In the genomic region with DNA sequence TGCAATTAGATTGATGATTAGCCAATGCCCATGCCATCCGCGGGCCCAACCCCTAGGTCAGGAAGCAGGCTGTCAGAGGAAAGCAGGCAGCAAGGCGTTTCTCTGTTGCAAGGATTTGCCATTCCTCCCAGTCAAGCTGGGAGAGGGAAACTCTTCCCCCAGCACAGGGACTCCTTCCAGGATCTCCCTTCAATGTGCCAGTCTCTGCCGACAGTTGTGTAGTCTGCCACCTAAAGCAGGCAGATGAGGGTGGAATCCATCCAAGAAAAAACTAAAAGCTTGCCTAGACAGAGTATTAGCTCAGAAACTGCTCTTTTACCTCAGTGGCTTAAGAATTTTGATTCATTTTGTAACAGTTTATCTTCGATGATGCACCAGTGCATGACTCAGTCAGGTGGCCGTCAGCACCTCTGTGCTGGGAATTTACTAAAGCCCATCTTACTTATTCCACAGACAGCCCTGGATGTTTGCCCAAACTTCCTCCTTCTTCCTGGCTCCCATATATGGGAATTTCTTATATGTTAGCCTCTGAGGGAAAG, we compare ENCODE assay signal across 12 cellular contexts.
DNase-seq lines count a peak whose midpoint lies in the region; TF ChIP-seq lines count a peak whose summit lies in the region.
"Had no signal": no experiment of that assay in that cellular context is flagged by ENCODE, and none has a peak within 500 bp of the region (broad histone marks: within the 10 kb centered on the region; RNA-seq: fewer than 3 reads in every experiment).

No MANE protein-coding gene starts in this region.

- no peak for TF ChIP-seq CTCF in RWPE1 (conservative IDR thresholded peaks at IDR 0.05; ENCODE audit: low read depth)
- no peak for TF ChIP-seq CTCF in esophagus muscularis mucosa (IDR thresholded peaks at IDR 0.05)
- no peak for TF ChIP-seq CTCF in retinal pigment epithelial cell (conservative IDR thresholded peaks at IDR 0.05; ENCODE audit: low read depth, low read length)

- in situ Hi-C loops in GM23248 (cut with MboI): no loop called here

- peak overlapping the region; percentile 36 for H3K27ac ChIP-seq in GM23248
- peak overlapping the region; percentile 86 for H3K27ac ChIP-seq in RWPE1
- peak overlapping the region in 3 of 4 donors; percentile 29 to 58 (median 30) for H3K27ac ChIP-seq in esophagus muscularis mucosa (replicated peaks in 1 of 4)
- H3K27ac ChIP-seq: testis had no signal

- peaks cover 47% of the 10 kb centered on the region for H3K4me1 ChIP-seq in GM23248 (ENCODE audit: insufficient read depth)
- peaks cover 3 to 46% (median 27%) of the 10 kb centered on the region in 4 donors for H3K4me1 ChIP-seq in esophagus muscularis mucosa
- H3K4me1 ChIP-seq: testis had no signal

- peak overlapping the region; percentile 6 for H3K4me2 ChIP-seq in GM23248 (ENCODE audit: unreplicated experiment)

- H3K4me3 ChIP-seq in GM23248 (no peak overlapping the region), esophagus muscularis mucosa (no peak overlapping the region), retinal pigment epithelial cell (ENCODE audit: low read length) (no peak overlapping the region)
- H3K4me3 ChIP-seq: testis had no signal

- no peak overlapping the region for H2AFZ ChIP-seq in GM23248

- POLR2A ChIA-PET in RWPE1 (lab: Yijun Ruan, JAX; ENCODE audit: low non-redundant PET): no interaction called here

- no peaks in the 10 kb centered on the region for H3K36me3 ChIP-seq in GM23248 (ENCODE audit: low read depth)
- H3K36me3 ChIP-seq in esophagus muscularis mucosa: no peaks in the 10 kb centered on the region

- H3K9me3 ChIP-seq in GM23248 (ENCODE audit: low read depth) (no peaks in the 10 kb centered on the region), esophagus muscularis mucosa (no peaks in the 10 kb centered on the region)
- H3K9me3 ChIP-seq: testis had no signal

- no peak for TF ChIP-seq POLR2A in esophagus muscularis mucosa (IDR thresholded peaks at IDR 0.05; ENCODE audit: low read depth)

- no peaks in the 10 kb centered on the region for H3K27me3 ChIP-seq in GM23248 (replicated peaks; ENCODE audit: insufficient read depth)
- H3K27me3 ChIP-seq in esophagus muscularis mucosa: no peaks in the 10 kb centered on the region
- H3K27me3 ChIP-seq: testis had no signal

- H4K20me1 ChIP-seq in GM23248 (ENCODE audit: insufficient read depth): no peaks in the 10 kb centered on the region

- CTCF ChIA-PET in RWPE1 (lab: Yijun Ruan, JAX): interaction anchor here (0.7 kb wide), 1 partner anchor 515 kb away, joined by 4 read pairs; no protein-coding TSS in a partner anchor

- no peak overlapping the region for H3K9ac ChIP-seq in GM23248

- DNase-seq in GM23248 (peak; percentile 71), RWPE1 (ENCODE audit: low spot score) (peak; percentile 81), esophagus muscularis mucosa (ENCODE audit: extremely low spot score) (no peak), retinal pigment epithelial cell (ENCODE audit: low read depth) (peak; percentile 59)
- no peak for DNase-seq in activated T-cell treated with anti-CD3 and anti-CD28 coated beads, Interleukin-2, amount 50 U/mL, for 1 hour
- no peak for DNase-seq in activated naive CD4-positive, alpha-beta T cell treated with Interleukin-2 at 50 U/mL for 16 hours
- DNase-seq in activated naive CD4-positive, alpha-beta T cell (lab: John Stamatoyannopoulos, UW): no peak
- no peak for DNase-seq in stimulated activated CD4-positive, alpha-beta T cell treated with anti-CD3 and anti-CD28 coated beads, Interleukin-4, amount 100 ng/mL, for 4 hours
- DNase-seq: activated CD8-positive, alpha-beta memory T cell treated with anti-CD3 and anti-CD28 coated beads for 24 hours; MM.1S; naive B cell; testis had no signal

- WGBS in GM23248 (ENCODE audit: low coverage in 1 of 2, low lambda C conversion rate in 2 of 2, missing lambda C conversion rate in 2 of 2), 2 experiments: 27 to 31% methylated on average over 6 of the region's 6 CpGs
- WGBS in esophagus muscularis mucosa: 48% methylated on average over 6 of the region's 6 CpGs

- intact Hi-C loops in esophagus muscularis mucosa (cut with DNase I): loop anchor here (10.0 kb wide), 1 partner anchor 85 kb away; no protein-coding TSS in a partner anchor

- H3K9me2 ChIP-seq in GM23248 (ENCODE audit: insufficient read depth): no peaks in the 10 kb centered on the region

- no peak for TF ChIP-seq EP300 in esophagus muscularis mucosa (IDR thresholded peaks at IDR 0.05)

- no peaks in the 10 kb centered on the region for H3K79me2 ChIP-seq in GM23248 (ENCODE audit: insufficient read depth)

- peaks cover 72% of the 10 kb centered on the region for H3F3A ChIP-seq in GM23248 (ENCODE audit: insufficient read depth)

Comparison
In these comparisons a context has a peak if more than half of its experiments do, and no peak if none do; other contexts are left out.
1. DNase-seq: peak in GM23248 (single experiment), RWPE1 (single experiment) and retinal pigment epithelial cell (single experiment); none in esophagus muscularis mucosa (single experiment), activated T-cell treated with anti-CD3 and anti-CD28 coated beads, Interleukin-2, amount 50 U/mL, for 1 hour (single experiment), activated naive CD4-positive, alpha-beta T cell treated with Interleukin-2 at 50 U/mL for 16 hours (single experiment), activated naive CD4-positive, alpha-beta T cell (0 of 4) and stimulated activated CD4-positive, alpha-beta T cell treated with anti-CD3 and anti-CD28 coated beads, Interleukin-4, amount 100 ng/mL, for 4 hours (0 of 2).
2. H3K27ac ChIP-seq: peak in every context shown above with its lines; median percentile 86 in RWPE1; 36 in GM23248; 30 in esophagus muscularis mucosa.